13 cellular contexts compared by ENCODE assay signal in the genomic region with DNA sequence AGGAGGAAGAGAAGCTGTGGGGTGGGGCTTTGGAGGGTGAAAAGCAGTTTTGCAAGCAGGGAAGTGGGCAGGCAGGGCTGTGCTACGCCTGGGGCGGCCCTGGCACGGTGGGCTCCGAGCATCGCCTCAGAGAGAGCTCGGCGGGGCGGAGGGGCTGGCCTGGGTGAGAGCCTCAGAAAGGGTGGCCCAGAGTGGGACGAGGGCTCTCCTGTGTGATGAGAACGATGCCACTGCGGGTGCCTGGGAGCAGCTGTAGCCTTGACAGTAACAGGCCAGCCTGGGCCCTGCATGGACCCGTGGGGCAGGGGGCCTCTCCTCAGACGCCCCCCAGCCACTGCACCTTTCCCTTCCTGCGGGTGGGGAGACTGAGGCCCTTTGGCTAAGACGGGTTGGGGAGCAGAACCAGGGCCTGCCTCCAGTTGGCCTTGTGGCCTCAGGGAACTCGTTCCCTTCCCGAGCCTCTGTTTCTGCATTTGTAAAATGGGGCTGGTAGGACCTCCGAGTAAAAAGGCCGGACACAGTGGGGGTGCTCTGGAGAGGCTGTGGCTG.
"Had no signal": no experiment of that assay in that cellular context is flagged by ENCODE, and none has a peak within 500 bp of the region (broad histone marks: within the 10 kb centered on the region; RNA-seq: fewer than 3 reads in every experiment).

No MANE protein-coding gene starts in this region.

- H3K27me3 Mint-ChIP-seq: brain; naive thymus-derived CD8-positive, alpha-beta T cell had no signal

- FAIRE-seq: endometrium had no signal

- H3K27ac Mint-ChIP-seq: activated T-helper 1 cell treated with anti-CD3 and anti-CD28 coated beads, Interleukin-12 subunit alpha, Interleukin-12 subunit beta, Interleukin-2, Interleukin-4 antibody, amounts not matched to agents 30 ng/mL and 10 ng/mL and 1 ng/mL, durations not matched to agents 14 hours and 24 hours and 36 hours; brain had no signal

- H3K4me1 Mint-ChIP-seq: brain had no signal

- H3K9me3 Mint-ChIP-seq: activated T-helper 1 cell treated with anti-CD3 and anti-CD28 coated beads, Interleukin-12 subunit alpha, Interleukin-12 subunit beta, Interleukin-2, Interleukin-4 antibody, amounts not matched to agents 30 ng/mL and 10 ng/mL and 1 ng/mL, durations not matched to agents 14 hours and 24 hours and 36 hours; brain; naive thymus-derived CD8-positive, alpha-beta T cell had no signal

- H3K9me3 ChIP-seq: adrenal gland, esophagus muscularis mucosa, sigmoid colon, suprapubic skin, upper lobe of right lung had no signal

- DNase-seq: activated CD4-positive, alpha-beta T cell treated with anti-CD3 and anti-CD28 coated beads, Interleukin-2, amount 50 U/mL, for 4 hours; activated naive CD4-positive, alpha-beta T cell; adrenal gland; naive thymus-derived CD8-positive, alpha-beta T cell; sigmoid colon; stimulated activated CD4-positive, alpha-beta T cell treated with anti-CD3 and anti-CD28 coated beads, Interleukin-2, amount 100 ng/mL, for 24 hours; stimulated activated naive CD4-positive, alpha-beta T cell treated with Interleukin-2 at 50 U/mL for 16 hours; upper lobe of right lung had no signal

- H3K4me3 Mint-ChIP-seq: activated T-helper 1 cell treated with anti-CD3 and anti-CD28 coated beads, Interleukin-12 subunit alpha, Interleukin-12 subunit beta, Interleukin-2, Interleukin-4 antibody, amounts not matched to agents 30 ng/mL and 10 ng/mL and 1 ng/mL, durations not matched to agents 14 hours and 24 hours and 36 hours; brain; naive thymus-derived CD8-positive, alpha-beta T cell had no signal

- H3K27ac ChIP-seq: adrenal gland, esophagus muscularis mucosa, sigmoid colon, suprapubic skin, upper lobe of right lung had no signal

- H3K4me3 ChIP-seq: adrenal gland, esophagus muscularis mucosa, sigmoid colon, suprapubic skin, upper lobe of right lung had no signal

- H3K27me3 ChIP-seq: adrenal gland, esophagus muscularis mucosa, sigmoid colon, suprapubic skin, upper lobe of right lung had no signal

- H3K4me1 ChIP-seq: upper lobe of right lung had no signal
